ENCODE assay signal across 21 cellular contexts in the genomic region with DNA sequence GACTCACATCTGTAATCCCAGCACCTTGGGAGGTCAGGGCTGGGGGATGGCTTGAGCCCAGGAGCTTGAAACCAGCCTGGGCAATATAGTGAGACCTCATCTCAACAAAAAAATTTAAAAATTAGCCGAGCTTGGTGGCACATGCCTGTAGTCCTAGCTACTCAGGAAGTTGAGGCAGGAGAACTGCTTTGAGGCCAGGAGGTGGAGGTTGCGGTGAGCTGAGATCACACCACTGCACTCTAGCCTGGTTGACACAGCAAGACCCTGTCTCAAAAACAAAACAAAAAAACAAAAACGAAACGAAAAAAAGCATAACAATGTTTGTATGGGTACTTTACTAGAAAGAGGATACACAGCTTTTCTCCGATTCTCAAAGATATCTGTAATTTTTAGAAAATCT. TPM values are rescaled to one million over a fixed set of nuclear protein-coding genes. Genes with fewer than 3 reads are reported as not detected.
"Had no signal": no experiment of that assay in that cellular context is flagged by ENCODE, and none has a peak within 500 bp of the region (broad histone marks: within the 10 kb centered on the region; RNA-seq: fewer than 3 reads in every experiment).

No MANE protein-coding gene starts in this region.

- H3K27me3 ChIP-seq: heart left ventricle, testis, vagina had no signal

- H3K4me1 Mint-ChIP-seq: activated T-helper 17 cell treated with anti-CD3 and anti-CD28 coated beads, Interleukin-2, amount 50 U/mL, for 72 hours had no signal

- H3K36me3 ChIP-seq: prostate gland had no signal

- ATAC-seq: activated T-helper 17 cell treated with anti-CD3 and anti-CD28 coated beads, Interleukin-2, amount 50 U/mL, for 72 hours; heart left ventricle; left colon; naive thymus-derived CD8-positive, alpha-beta T cell; WTC11 had no signal

- H3K9me3 Mint-ChIP-seq: activated naive CD4-positive, alpha-beta T cell treated with anti-CD3 and anti-CD28 coated beads for 36 hours; activated naive CD8-positive, alpha-beta T cell treated with anti-CD3 and anti-CD28 coated beads, Interleukin-2, amount 10 ng/mL, durations not matched to agents 7 days and 5 days; activated T-helper 17 cell treated with anti-CD3 and anti-CD28 coated beads, Interleukin-2, amount 50 U/mL, for 72 hours; naive thymus-derived CD8-positive, alpha-beta T cell; T-cell; WTC11 had no signal

- H3K4me1 ChIP-seq: prostate gland, testis, vagina had no signal

- H3K27me3 Mint-ChIP-seq: activated naive CD8-positive, alpha-beta T cell treated with anti-CD3 and anti-CD28 coated beads, Interleukin-2, amount 10 ng/mL, durations not matched to agents 7 days and 5 days; activated T-helper 17 cell treated with anti-CD3 and anti-CD28 coated beads, Interleukin-2, amount 50 U/mL, for 72 hours; naive thymus-derived CD8-positive, alpha-beta T cell; T-cell had no signal

- H3K4me3 Mint-ChIP-seq: activated naive CD4-positive, alpha-beta T cell treated with anti-CD3 and anti-CD28 coated beads for 36 hours; activated naive CD8-positive, alpha-beta T cell treated with anti-CD3 and anti-CD28 coated beads, Interleukin-2, amount 10 ng/mL, durations not matched to agents 7 days and 5 days; activated T-helper 17 cell treated with anti-CD3 and anti-CD28 coated beads, Interleukin-2, amount 50 U/mL, for 72 hours; WTC11 had no signal

- H3K4me3 ChIP-seq: heart left ventricle, prostate gland, testis, vagina had no signal

- H3K9me3 ChIP-seq: heart left ventricle, prostate gland, testis, vagina had no signal

- H3K27ac Mint-ChIP-seq: activated naive CD4-positive, alpha-beta T cell treated with anti-CD3 and anti-CD28 coated beads for 36 hours; activated naive CD8-positive, alpha-beta T cell treated with anti-CD3 and anti-CD28 coated beads, Interleukin-2, amount 10 ng/mL, durations not matched to agents 7 days and 5 days; activated T-helper 17 cell treated with anti-CD3 and anti-CD28 coated beads, Interleukin-2, amount 50 U/mL, for 72 hours; WTC11 had no signal

- DNase-seq: activated CD4-positive, alpha-beta T cell treated with anti-CD3 and anti-CD28 coated beads, Interleukin-2, amount 50 U/mL, for 4 hours; activated naive CD4-positive, alpha-beta T cell treated with anti-CD3 and anti-CD28 coated beads for 36 hours; activated naive CD8-positive, alpha-beta T cell treated with anti-CD3 and anti-CD28 coated beads, Interleukin-2, amount 10 ng/mL, durations not matched to agents 7 days and 5 days; activated T-cell treated with anti-CD3 and anti-CD28 coated beads, Interleukin-2, amount 50 U/mL, for 1 hour; amniotic stem cell; heart left ventricle; left colon; naive thymus-derived CD8-positive, alpha-beta T cell; stimulated activated CD4-positive, alpha-beta T cell treated with anti-CD3 and anti-CD28 coated beads, Interleukin-2, amount 100 ng/mL, for 48 hours; stimulated activated CD8-positive, alpha-beta memory T cell treated with anti-CD3 and anti-CD28 coated beads, Interleukin-4, amount 100 ng/mL, for 48 hours; stimulated activated naive CD4-positive, alpha-beta T cell; testis; trophoblast cell had no signal

- H3K27ac ChIP-seq: heart left ventricle, prostate gland, testis, vagina had no signal

RNA-seq across cellular contexts. Expression of a gene that starts 31.8 kb away (rescaled TPM):
- total RNA-seq: activated naive CD4-positive, alpha-beta T cell treated with anti-CD3 and anti-CD28 coated beads for 36 hours; activated naive CD8-positive, alpha-beta T cell treated with anti-CD3 and anti-CD28 coated beads, Interleukin-2, amount 10 ng/mL, durations not matched to agents 7 days and 5 days; activated T-helper 17 cell treated with anti-CD3 and anti-CD28 coated beads, Interleukin-2, amount 50 U/mL, for 72 hours; bronchial epithelial cell; epithelial cell of proximal tubule; left colon had no signal
- polyA plus RNA-seq: heart left ventricle; keratinocyte; naive thymus-derived CD8-positive, alpha-beta T cell had no signal
